ENCODE assay signal across 1 cellular context in genomic region chr1:42157667-42158066, GRCh38.
TF ChIP-seq lines count a peak whose summit lies in the region.

No MANE protein-coding gene starts in this region.

TF ChIP-seq in GM12878, 131 proteins besides CTCF, POLR2A, EP300 and RAD21 (continued from another document):
- TF ChIP-seq MEF2B (IDR thresholded peaks at IDR 0.05; ENCODE audit: partially characterized antibody, poor library complexity, severe bottlenecking), result no peak
- TF ChIP-seq ESRRA (IDR thresholded peaks at IDR 0.05; ENCODE audit: low read length), result no peak
- no peak for TF ChIP-seq NFIC (IDR thresholded peaks at IDR 0.05; ENCODE audit: low read depth, low read length)
- no peak for TF ChIP-seq STAT3 (IDR thresholded peaks at IDR 0.05; ENCODE audit: low read depth, low read length)
- TF ChIP-seq TARDBP (IDR thresholded peaks at IDR 0.05; ENCODE audit: borderline replicate concordance), result no peak
- no peak for TF ChIP-seq ATF2 (IDR thresholded peaks at IDR 0.05; ENCODE audit: low read length)
- no peak for TF ChIP-seq IRF5 (IDR thresholded peaks at IDR 0.05; ENCODE audit: borderline replicate concordance)
- TF ChIP-seq PAX5 (IDR thresholded peaks at IDR 0.05; ENCODE audit: borderline replicate concordance, low read depth, low read length), result no peak
- TF ChIP-seq TCF7 (IDR thresholded peaks at IDR 0.05; ENCODE audit: borderline replicate concordance), result no peak
- TF ChIP-seq KLF5 (IDR thresholded peaks at IDR 0.05; ENCODE audit: partially characterized antibody), result no peak
- no peak for TF ChIP-seq BRCA1 (IDR thresholded peaks at IDR 0.05; ENCODE audit: low read depth, low read length)
- no peak for TF ChIP-seq SREBF2 (IDR thresholded peaks at IDR 0.05; ENCODE audit: low read length)
TF ChIP-seq in GM12878: peak in this region for 0.
